Comparison of ENCODE assay signal across 29 cellular contexts in the genomic region with DNA sequence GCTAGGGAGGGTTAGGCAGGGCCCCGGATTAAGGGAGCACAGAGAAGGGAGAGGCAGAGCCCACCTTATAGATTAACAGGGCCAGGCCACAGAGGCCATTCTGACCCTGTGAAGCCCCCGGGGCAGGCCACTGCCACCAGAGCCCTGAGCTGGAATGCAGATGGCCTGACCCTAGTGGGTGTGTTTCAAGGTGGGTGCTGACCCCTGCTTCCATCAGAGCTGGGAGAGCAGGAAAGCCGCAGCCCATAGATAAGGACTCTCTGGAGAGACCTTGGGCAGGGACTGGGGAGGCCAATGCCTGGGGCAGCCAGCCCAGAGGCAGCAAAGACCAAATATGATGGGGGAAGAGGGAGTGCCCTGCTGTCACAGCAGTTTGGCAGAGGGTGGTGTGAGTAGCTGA. TPM values are rescaled to one million over a fixed set of nuclear protein-coding genes. Genes with fewer than 3 reads are reported as not detected.
"Had no signal": no experiment of that assay in that cellular context is flagged by ENCODE, and none has a peak within 500 bp of the region (broad histone marks: within the 10 kb centered on the region; RNA-seq: fewer than 3 reads in every experiment).

No MANE protein-coding gene starts in this region.

- H3K36me3 ChIP-seq: ascending aorta, cardiac muscle cell, gastrocnemius medialis, lower lobe of right lung, right lobe of liver, thoracic aorta, uterus had no signal

- ATAC-seq: activated T-cell treated with anti-CD3 and anti-CD28 coated beads, Interleukin-2, amount 50 U/mL, for 4 hours; gastrocnemius medialis; left lobe of liver; lower lobe of right lung; natural killer cell; right lobe of liver; WTC11 had no signal

- H3K27ac ChIP-seq: ascending aorta, cardiac muscle cell, coronary artery, dorsolateral prefrontal cortex, gastrocnemius medialis, hepatocyte, lower lobe of right lung, right lobe of liver, thoracic aorta, uterus had no signal

- H3K9me3 ChIP-seq: ascending aorta, gastrocnemius medialis, lower lobe of right lung, right lobe of liver, thoracic aorta, uterus had no signal

- H3K4me3 ChIP-seq: ascending aorta, cardiac muscle cell, coronary artery, dorsolateral prefrontal cortex, gastrocnemius medialis, hepatocyte, lower lobe of right lung, right lobe of liver, thoracic aorta, uterus had no signal

- H3K27me3 ChIP-seq: ascending aorta, cardiac muscle cell, hepatocyte, right lobe of liver, uterus had no signal

- DNase-seq: activated CD4-positive, alpha-beta memory T cell treated with anti-CD3 and anti-CD28 coated beads, Interleukin-2, amount 10 ng/mL, durations not matched to agents 7 days and 5 days; activated CD4-positive, alpha-beta T cell treated with anti-CD3 and anti-CD28 coated beads for 1 hour; activated CD4-positive, alpha-beta T cell treated with anti-CD3 and anti-CD28 coated beads, Interleukin-2, amount 10 ng/mL, durations not matched to agents 7 days and 5 days; activated CD8-positive, alpha-beta memory T cell treated with anti-CD3 and anti-CD28 coated beads, Interleukin-2, amount 50 U/mL, for 48 hours; activated naive CD4-positive, alpha-beta T cell treated with anti-CD3 and anti-CD28 coated beads for 36 hours; activated naive CD8-positive, alpha-beta T cell treated with anti-CD3 and anti-CD28 coated beads, Interleukin-2, amount 10 ng/mL, durations not matched to agents 7 days and 5 days; activated T-cell treated with anti-CD3 and anti-CD28 coated beads, Interleukin-2, amount 50 U/mL, for 4 hours; dorsolateral prefrontal cortex; effector memory CD4-positive, alpha-beta T cell; erythroblast; gastrocnemius medialis; lower lobe of right lung; mesendoderm; natural killer cell; stimulated activated CD4-positive, alpha-beta T cell treated with anti-CD3 and anti-CD28 coated beads, Interleukin-12 subunit alpha, Interleukin-12 subunit beta, amount 100 ng/mL, for 4 hours; stimulated activated CD4-positive, alpha-beta T cell treated with anti-CD3 and anti-CD28 coated beads, Interleukin-4, amount 100 ng/mL, for 1 hour; T-helper 9 cell; uterus had no signal

- H3K4me1 ChIP-seq: ascending aorta, gastrocnemius medialis, uterus had no signal

RNA-seq across cellular contexts. Expression of a gene that starts 35.9 kb away (rescaled TPM):
- total RNA-seq: activated CD4-positive, alpha-beta memory T cell treated with anti-CD3 and anti-CD28 coated beads, Interleukin-2, amount 10 ng/mL, durations not matched to agents 7 days and 5 days; activated CD4-positive, alpha-beta T cell treated with anti-CD3 and anti-CD28 coated beads, Interleukin-2, amount 10 ng/mL, durations not matched to agents 7 days and 5 days; activated T-helper 2 cell treated with anti-CD3 and anti-CD28 coated beads, Interferon-gamma antibody, Interleukin-2, Interleukin-4, amounts not matched to agents 10 μg/mL and 5 μg/mL and 100 μg/mL, durations not matched to agents 14 hours and 24 hours and 36 hours; ascending aorta; cardiac muscle cell; natural killer cell; osteoblast; posterior vena cava had no signal
- polyA plus RNA-seq: cardiac muscle cell had no signal
